18 cellular contexts compared by ENCODE assay signal in the genomic region with DNA sequence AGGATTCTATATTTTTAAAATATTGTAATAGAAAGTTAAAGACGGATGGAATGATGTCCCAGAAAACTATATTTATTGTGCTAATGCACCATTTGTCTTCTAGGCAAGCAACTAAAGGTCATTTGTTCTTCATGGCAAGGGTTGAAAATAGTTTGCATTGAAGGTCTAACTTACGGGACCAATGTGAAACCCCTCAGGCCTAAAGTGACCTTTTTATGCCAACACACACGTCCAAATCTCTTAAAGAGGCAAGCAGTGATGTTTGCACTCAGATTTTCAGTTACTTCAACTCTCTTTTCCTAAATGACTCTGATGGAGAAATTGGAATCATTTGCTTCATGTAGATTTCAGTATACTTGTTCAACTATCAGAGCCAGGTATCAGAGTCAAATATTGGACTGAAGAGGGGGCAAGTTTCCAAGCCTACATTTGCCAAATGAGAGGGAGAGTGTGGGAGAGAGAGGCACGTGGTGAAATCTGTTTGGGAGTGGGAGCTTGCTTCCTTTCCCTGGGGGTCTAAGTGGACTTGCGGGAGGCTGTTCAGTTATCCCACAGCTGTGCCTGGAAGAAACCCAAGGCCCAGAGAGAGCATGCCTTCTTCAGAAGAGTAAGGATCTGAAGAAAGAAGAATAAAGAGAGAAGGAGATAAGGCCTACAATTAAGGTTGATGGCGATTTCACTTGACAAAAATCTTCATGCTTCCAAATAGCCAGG.
A peak's percentile ranks its signal among the peaks of the same experiment; 100 is the strongest.
DNase-seq lines count a peak whose midpoint lies in the region; ATAC-seq and TF ChIP-seq lines count a peak whose summit lies in the region.
"Had no signal": no experiment of that assay in that cellular context is flagged by ENCODE, and none has a peak within 500 bp of the region (broad histone marks: within the 10 kb centered on the region; RNA-seq: fewer than 3 reads in every experiment).

No MANE protein-coding gene starts in this region.

- TF ChIP-seq CTCF in IMR-90 (conservative IDR thresholded peaks at IDR 0.05; ENCODE audit: low read depth, low read length) (no peak), endodermal cell (conservative IDR thresholded peaks at IDR 0.05) (no peak), uterus (IDR thresholded peaks at IDR 0.05) (no peak)

- no peak overlapping the region for H3K56ac ChIP-seq in IMR-90 (ENCODE audit: extremely low read depth, insufficient read depth, low read length)

- H4K8ac ChIP-seq in IMR-90 (ENCODE audit: low read depth in 2 of 2, low read length in 2 of 2): no peak overlapping the region

- DNase-seq in Right ventricle myocardium inferior (ENCODE audit: missing footprints) (no peak), left cardiac atrium (no peak), IMR-90 (no peak), endodermal cell (no peak), NCI-H1092 (lab: John Stamatoyannopoulos, UW) (no peak), uterus (no peak)
- DNase-seq: AML-193; Caco-2; CD4-positive, alpha-beta T cell; DMS153; DMS79; GDM1 had no signal

- 0 out of 3 replicates have a peak overlapping the region, but pooled peaks have one; percentile 31 for H2BK15ac ChIP-seq in IMR-90 (ENCODE audit: low read depth, low read length)

- H4K20me1 ChIP-seq in IMR-90 (ENCODE audit: insufficient read depth, low read length): no peaks in the 10 kb centered on the region

- no peak overlapping the region; the same call in 1 of the 2 replicates for H3K4ac ChIP-seq in IMR-90 (ENCODE audit: low read depth, low read length)

- H2BK120ac ChIP-seq in IMR-90 (ENCODE audit: low read depth, low read length): no peak overlapping the region

- no peaks in the 10 kb centered on the region for H3K9me3 Mint-ChIP-seq in endodermal cell
- H3K9me3 Mint-ChIP-seq: CD4-positive, alpha-beta T cell; GM23338 had no signal

- peaks cover 10% of the 10 kb centered on the region for H3K4me1 Mint-ChIP-seq in endodermal cell
- H3K4me1 Mint-ChIP-seq: GM23338 had no signal

- no peak overlapping the region; the same call in 1 of the 2 replicates for H3K23ac ChIP-seq in IMR-90 (ENCODE audit: low read depth, low read length)

- peak overlapping the region; percentile 9; the same call in 1 of the 2 replicates for H4K91ac ChIP-seq in IMR-90 (ENCODE audit: insufficient read depth, low read depth, low read length)

- H3K4me3 Mint-ChIP-seq in endodermal cell: no peak overlapping the region
- H3K4me3 Mint-ChIP-seq: CD4-positive, alpha-beta T cell; GM23338 had no signal

- POLR2A ChIA-PET in IMR-90 (lab: Charles Lee; ENCODE audit: unreplicated experiment): no interaction called here

- ATAC-seq in Right ventricle myocardium inferior: peak; percentile 71
- ATAC-seq in left cardiac atrium: no peak
- no peak for ATAC-seq in IMR-90 (ENCODE audit: low read depth)
- ATAC-seq in HG03439 (IDR thresholded peaks at IDR 0.05; ENCODE audit: unreplicated experiment): no peak
- ATAC-seq: A549, GM23338 had no signal

- peak overlapping the region; percentile 18 for H3K27ac Mint-ChIP-seq in endodermal cell
- H3K27ac Mint-ChIP-seq: CD4-positive, alpha-beta T cell; GM23338 had no signal

- no CpG with 5 or more reads among the region's 6 CpGs for WGBS in IMR-90 (ENCODE audit: extremely low coverage in 2 of 2, insufficient read length in 1 of 2), 2 experiments
- WGBS in endodermal cell (ENCODE audit: insufficient coverage in 1 of 2, insufficient read length in 1 of 2), 2 experiments: 93 to 96% methylated on average over 2 to 6 of the region's 6 CpGs

- no peak overlapping the region for H2AK5ac ChIP-seq in IMR-90 (ENCODE audit: low read depth, low read length)

- H2BK5ac ChIP-seq in IMR-90 (ENCODE audit: low read depth, low read length, poor library complexity, severe bottlenecking): no peak overlapping the region

- dilution Hi-C loops in IMR-90 (cut with HindIII; ENCODE audit: low sequenced_read_pairs, unreplicated experiment): no loop called here

- H3K18ac ChIP-seq in IMR-90 (ENCODE audit: low read depth, low read length): no peak overlapping the region

- H3K36me3 ChIP-seq in IMR-90 (ENCODE audit: control insufficient read depth, insufficient read depth, low read length) (no peaks in the 10 kb centered on the region), endodermal cell (ENCODE audit: control insufficient read depth, insufficient read depth, low read length) (no peaks in the 10 kb centered on the region), subcutaneous abdominal adipose tissue (ENCODE audit: control insufficient read depth in 5 of 5, insufficient read depth in 5 of 5, low read length in 5 of 5) (no peaks in the 10 kb centered on the region), uterus (no peaks in the 10 kb centered on the region)

- peaks cover 6% of the 10 kb centered on the region; the same call in 1 of the 2 replicates for H3K9me1 ChIP-seq in IMR-90 (ENCODE audit: insufficient read depth, low read length)

- H3K4me3 ChIP-seq in IMR-90 (ENCODE audit: insufficient read depth, low read depth, low read length): no peak overlapping the region
- H3K4me3 ChIP-seq in endodermal cell (ENCODE audit: low read length): no peak overlapping the region
- H3K4me3 ChIP-seq in subcutaneous abdominal adipose tissue (ENCODE audit: low read depth in 1 of 5, low read length in 5 of 5): no peak overlapping the region
- no peak overlapping the region for H3K4me3 ChIP-seq in uterus
- H3K4me3 ChIP-seq: A549, GM23338 had no signal

- no peak overlapping the region for H2AFZ ChIP-seq in IMR-90 (replicated peaks; ENCODE audit: low read length, poor library complexity)
- H2AFZ ChIP-seq: GM23338 had no signal

- H3K27me3 Mint-ChIP-seq in endodermal cell (ENCODE audit: insufficient read depth): no peaks in the 10 kb centered on the region
- H3K27me3 Mint-ChIP-seq: CD4-positive, alpha-beta T cell had no signal

- H3K14ac ChIP-seq in IMR-90 (replicated peaks; ENCODE audit: low read depth, low read length): no peak overlapping the region

- no peaks in the 10 kb centered on the region for H3K9me3 ChIP-seq in IMR-90 (ENCODE audit: control insufficient read depth, insufficient read depth, low read length)
- H3K9me3 ChIP-seq in endodermal cell (ENCODE audit: control insufficient read depth, low read length): no peaks in the 10 kb centered on the region
- no peaks in the 10 kb centered on the region for H3K9me3 ChIP-seq in subcutaneous abdominal adipose tissue (ENCODE audit: control insufficient read depth in 5 of 5, low read length in 5 of 5)
- H3K9me3 ChIP-seq in uterus: no peaks in the 10 kb centered on the region
- H3K9me3 ChIP-seq: A549, Caco-2 had no signal

- H3K36me3 Mint-ChIP-seq in endodermal cell (ENCODE audit: low read depth): no peaks in the 10 kb centered on the region

- no peak overlapping the region for H2BK20ac ChIP-seq in IMR-90 (ENCODE audit: low read depth, low read length)

- intact Hi-C loops in Right ventricle myocardium inferior (cut with DNase I): no loop called here
- intact Hi-C loops in left cardiac atrium (cut with DNase I): no loop called here
- intact Hi-C loops in IMR-90 (cut with micrococcal nuclease): no loop called here
- intact Hi-C loops in uterus (cut with DNase I; ENCODE audit: low total_unique reads): no loop called here

- no peaks in the 10 kb centered on the region for H3K27me3 ChIP-seq in IMR-90 (ENCODE audit: control insufficient read depth, insufficient read depth, low read length)
- no peaks in the 10 kb centered on the region for H3K27me3 ChIP-seq in endodermal cell (ENCODE audit: control insufficient read depth, insufficient read depth, low read length, poor library complexity, severe bottlenecking)
- no peaks in the 10 kb centered on the region for H3K27me3 ChIP-seq in subcutaneous abdominal adipose tissue (ENCODE audit: control insufficient read depth in 5 of 5, insufficient read depth in 4 of 5, low read length in 5 of 5)
- H3K27me3 ChIP-seq in uterus: no peaks in the 10 kb centered on the region

- H4K5ac ChIP-seq in IMR-90 (ENCODE audit: low read depth, low read length): no peak overlapping the region

- CTCF ChIA-PET in IMR-90 (lab: Yijun Ruan, JAX): no interaction called here

- in situ Hi-C loops in IMR-90 (cut with MboI; ENCODE audit: low sequenced_read_pairs): no loop called here

- H3K27ac ChIP-seq in IMR-90 (ENCODE audit: insufficient read depth, low read length) (no peak overlapping the region), endodermal cell (ENCODE audit: low read depth, low read length) (no peak overlapping the region), subcutaneous abdominal adipose tissue (ENCODE audit: low read depth, low read length) (peak overlapping the region; percentile 61), uterus (no peak overlapping the region)
- H3K27ac ChIP-seq: 22Rv1, A549, C4-2B had no signal

- BruUV-seq in IMR-90 (replicated peaks; lab: Mats Ljungman, UMichigan): no TSS peak

- no peak for TF ChIP-seq RAD21 in IMR-90 (IDR thresholded peaks at IDR 0.05; ENCODE audit: low read length)

- no peak overlapping the region for H3K4me2 ChIP-seq in IMR-90 (ENCODE audit: low read depth, low read length)
- H3K4me2 ChIP-seq: A549, GM23338 had no signal

- H3K9ac ChIP-seq in IMR-90 (ENCODE audit: low read depth, low read length) (no peak overlapping the region), endodermal cell (ENCODE audit: extremely low read depth, low read length, poor library complexity, severe bottlenecking) (no peak overlapping the region), subcutaneous abdominal adipose tissue (ENCODE audit: low read length in 5 of 5) (peak overlapping the region in 1 of 5 donors; percentile 23)

- peaks cover 18 to 21% of the 10 kb centered on the region in 2 experiments; a peak in 3 of 4 replicates for H3K79me1 ChIP-seq in IMR-90 (ENCODE audit: low read depth in 1 of 2, low read length in 2 of 2)

- H3K4me1 ChIP-seq in IMR-90 (ENCODE audit: control insufficient read depth, insufficient read depth, low read length) (peaks cover 5% of the 10 kb centered on the region; the same call in 1 of the 2 replicates), endodermal cell (ENCODE audit: control insufficient read depth, insufficient read depth, low read length) (no peaks in the 10 kb centered on the region), subcutaneous abdominal adipose tissue (ENCODE audit: control insufficient read depth in 5 of 5, insufficient read depth in 5 of 5, low read length in 5 of 5) (peaks cover 0 to 32% (median 4%) of the 10 kb centered on the region in 5 donors), uterus (no peaks in the 10 kb centered on the region)
- H3K4me1 ChIP-seq: A549, Caco-2 had no signal

- no peak overlapping the region for H2AK9ac ChIP-seq in IMR-90 (replicated peaks; ENCODE audit: low read depth, low read length, poor library complexity)

- TF ChIP-seq POLR2A in IMR-90 (IDR thresholded peaks at IDR 0.05; ENCODE audit: low read depth, low read length) (no peak), uterus (IDR thresholded peaks at IDR 0.05) (no peak)

TF ChIP-seq in IMR-90, 13 proteins besides CTCF, POLR2A, EP300 and RAD21 (continues in another document):
- TF ChIP-seq NFE2L2 (IDR thresholded peaks at IDR 0.05; ENCODE audit: low read depth, low read length) (no peak), MXI1 (IDR thresholded peaks at IDR 0.05; ENCODE audit: borderline replicate concordance, low read depth, low read length) (no peak), SMC3 (IDR thresholded peaks at IDR 0.05; ENCODE audit: low read depth, low read length) (no peak), BHLHE40 (IDR thresholded peaks at IDR 0.05; ENCODE audit: low read depth, low read length) (no peak), RFX5 (IDR thresholded peaks at IDR 0.05; ENCODE audit: low read depth, low read length) (no peak), CHD1 (IDR thresholded peaks at IDR 0.05; ENCODE audit: low read depth, low read length) (no peak)
